ENCODE assay signal across 14 cellular contexts in genomic region chr2:143429932-143430331, GRCh38.
DNase-seq lines count a peak whose midpoint lies in the region; TF ChIP-seq lines count a peak whose summit lies in the region.
"Had no signal": no experiment of that assay in that cellular context is flagged by ENCODE, and none has a peak within 500 bp of the region (broad histone marks: within the 10 kb centered on the region; RNA-seq: fewer than 3 reads in every experiment).

No MANE protein-coding gene starts in this region.

- no peaks in the 10 kb centered on the region for H3F3A ChIP-seq in MM.1S (ENCODE audit: insufficient read depth, low read length)

- H3K4me3 ChIP-seq in astrocyte of the cerebellum (ENCODE audit: low read depth, low read length) (no peak overlapping the region), fibroblast of pulmonary artery (replicated peaks; ENCODE audit: low read depth, low read length) (no peak overlapping the region), skeletal muscle cell (ENCODE audit: low read depth, low read length) (no peak overlapping the region), Karpas-422 (ENCODE audit: low read length) (no peak overlapping the region), MM.1S (ENCODE audit: low read length) (no peak overlapping the region)
- H3K4me3 ChIP-seq: transverse colon had no signal

- no peak overlapping the region for H3K27ac ChIP-seq in Karpas-422 (ENCODE audit: low read length)
- no peak overlapping the region for H3K27ac ChIP-seq in MM.1S (ENCODE audit: low read length)
- H3K27ac ChIP-seq: transverse colon had no signal

- no peaks in the 10 kb centered on the region for H3K9me2 ChIP-seq in Karpas-422 (replicated peaks; ENCODE audit: insufficient read depth, low read length)
- H3K9me2 ChIP-seq in MM.1S (replicated peaks; ENCODE audit: insufficient read depth, low read length): no peaks in the 10 kb centered on the region

- DNase-seq in NCI-H2171 treated with DMSO at 0.1 percent for 48 hours (lab: John Stamatoyannopoulos, UW) (peak; percentile 30), NCI-H2171 (lab: John Stamatoyannopoulos, UW) (no peak), astrocyte of the cerebellum (ENCODE audit: low read depth) (peak; percentile 36), fibroblast of pulmonary artery (ENCODE audit: low read depth) (peak; percentile 57), skeletal muscle cell (ENCODE audit: low read depth) (peak; percentile 51), Karpas-422 (no peak), MM.1S (no peak), inferior parietal cortex (ENCODE audit: extremely low spot score) (no peak)
- DNase-seq: activated CD4-positive, alpha-beta memory T cell treated with anti-CD3 and anti-CD28 coated beads for 36 hours; activated T-cell treated with anti-CD3 and anti-CD28 coated beads, Interleukin-2, amount 50 U/mL, for 72 hours; CD8-positive, alpha-beta memory T cell; foreskin melanocyte; small intestine; transverse colon had no signal

- H3K27me3 ChIP-seq in Karpas-422 (ENCODE audit: low read length) (no peaks in the 10 kb centered on the region), MM.1S (replicated peaks; ENCODE audit: insufficient read depth, low read length) (no peaks in the 10 kb centered on the region)
- H3K27me3 ChIP-seq: transverse colon had no signal

- H3K4me1 ChIP-seq in Karpas-422 (ENCODE audit: low read length) (no peaks in the 10 kb centered on the region), MM.1S (ENCODE audit: low read length) (no peaks in the 10 kb centered on the region)
- H3K4me1 ChIP-seq: transverse colon had no signal

- H2AFZ ChIP-seq in Karpas-422 (ENCODE audit: low read length): no peak overlapping the region
- no peak overlapping the region for H2AFZ ChIP-seq in MM.1S (ENCODE audit: low read length)

- in situ Hi-C loops in astrocyte of the cerebellum (cut with HindIII; ENCODE audit: low sequenced_read_pairs): no loop called here

- no peak overlapping the region for H3K9ac ChIP-seq in Karpas-422 (ENCODE audit: low read length)
- no peak overlapping the region for H3K9ac ChIP-seq in MM.1S (ENCODE audit: low read length)

- no peak for TF ChIP-seq CTCF in astrocyte of the cerebellum (IDR thresholded peaks at IDR 0.05; ENCODE audit: low read depth, low read length, missing control alignments)
- no peak for TF ChIP-seq CTCF in fibroblast of pulmonary artery (IDR thresholded peaks at IDR 0.05; ENCODE audit: low read length, missing control alignments)
- TF ChIP-seq CTCF in MM.1S (IDR thresholded peaks at IDR 0.05; ENCODE audit: low read length): no peak

- no peaks in the 10 kb centered on the region for H3K9me3 ChIP-seq in Karpas-422 (ENCODE audit: low read length)
- no peaks in the 10 kb centered on the region for H3K9me3 ChIP-seq in MM.1S (replicated peaks; ENCODE audit: insufficient read depth, low read length)
- H3K9me3 ChIP-seq: transverse colon had no signal

- H3K36me3 ChIP-seq in Karpas-422 (ENCODE audit: insufficient read depth, low read length): no peaks in the 10 kb centered on the region
- no peaks in the 10 kb centered on the region for H3K36me3 ChIP-seq in MM.1S (replicated peaks; ENCODE audit: insufficient read depth, low read length)
- H3K36me3 ChIP-seq: transverse colon had no signal

- H4K20me1 ChIP-seq in Karpas-422 (ENCODE audit: insufficient read depth, low read depth, low read length) (no peaks in the 10 kb centered on the region), MM.1S (ENCODE audit: insufficient read depth, low read length) (no peaks in the 10 kb centered on the region)

- H3K4me2 ChIP-seq in Karpas-422 (ENCODE audit: low read depth, low read length, poor library complexity, severe bottlenecking): no peak overlapping the region
- H3K4me2 ChIP-seq in MM.1S (ENCODE audit: low read depth, low read length): no peak overlapping the region

- H3K79me2 ChIP-seq in Karpas-422 (ENCODE audit: low read length) (no peaks in the 10 kb centered on the region), MM.1S (ENCODE audit: low read length) (no peaks in the 10 kb centered on the region)

Comparison
In these comparisons a context has a peak if more than half of its experiments do, and no peak if none do; other contexts are left out.
1. DNase-seq: peak in NCI-H2171 treated with DMSO at 0.1 percent for 48 hours (single experiment), astrocyte of the cerebellum (single experiment), fibroblast of pulmonary artery (single experiment) and skeletal muscle cell (single experiment); none in NCI-H2171 (single experiment), Karpas-422 (single experiment), MM.1S (single experiment) and inferior parietal cortex (single experiment).